Comparison of ENCODE assay signal across 20 cellular contexts in genomic region chr1:174112489-174113162, GRCh38. TPM values are rescaled to one million over a fixed set of nuclear protein-coding genes. Genes with fewer than 3 reads are reported as not detected.
A peak's percentile ranks its signal among the peaks of the same experiment; 100 is the strongest.
DNase-seq lines count a peak whose midpoint lies in the region; FAIRE-seq and TF ChIP-seq lines count a peak whose summit lies in the region.
"Had no signal": no experiment of that assay in that cellular context is flagged by ENCODE, and none has a peak within 500 bp of the region (broad histone marks: within the 10 kb centered on the region; RNA-seq: fewer than 3 reads in every experiment).

No MANE protein-coding gene starts in this region.

- TF ChIP-seq CTCF in chondrocyte (IDR thresholded peaks at IDR 0.05): no peak
- no peak for TF ChIP-seq CTCF in right atrium auricular region (IDR thresholded peaks at IDR 0.05)

- H3K79me2 ChIP-seq in ACC112 (ENCODE audit: control insufficient read depth, insufficient read depth, low read length, unreplicated experiment) (no peaks in the 10 kb centered on the region), GM23248 (ENCODE audit: insufficient read depth) (no peaks in the 10 kb centered on the region)

- H3K9me2 ChIP-seq in GM23248 (ENCODE audit: insufficient read depth): no peaks in the 10 kb centered on the region

- in situ Hi-C loops in GM23248 (cut with MboI): no loop called here

- H3K36me3 ChIP-seq in ACC112 (ENCODE audit: insufficient read depth, low read length): no peaks in the 10 kb centered on the region
- no peaks in the 10 kb centered on the region for H3K36me3 ChIP-seq in GM23248 (ENCODE audit: low read depth)
- no peaks in the 10 kb centered on the region for H3K36me3 ChIP-seq in right atrium auricular region
- H3K36me3 ChIP-seq: MG63, SJCRH30 had no signal

- H3K27me3 Mint-ChIP-seq in chondrocyte (ENCODE audit: low read depth): peaks cover 2% of the 10 kb centered on the region
- H3K27me3 Mint-ChIP-seq: IgD-negative memory B cell had no signal

- no peak overlapping the region for H3K9ac ChIP-seq in GM23248

- intact Hi-C loops in posterior cingulate gyrus (cut with DNase I): no loop called here

- no peaks in the 10 kb centered on the region for H4K20me1 ChIP-seq in GM23248 (ENCODE audit: insufficient read depth)

- H3K9me3 Mint-ChIP-seq in chondrocyte (ENCODE audit: low read depth): no peaks in the 10 kb centered on the region
- H3K9me3 Mint-ChIP-seq: CD8-positive, alpha-beta memory T cell had no signal

- H2AFZ ChIP-seq in ACC112 (ENCODE audit: low read length, unreplicated experiment): peak overlapping the region; percentile 34
- H2AFZ ChIP-seq in GM23248: peak overlapping the region; percentile 56; the same call in 1 of the 2 replicates

- H3K4me1 Mint-ChIP-seq in chondrocyte (ENCODE audit: low read depth): peaks cover 14% of the 10 kb centered on the region
- H3K4me1 Mint-ChIP-seq: CD8-positive, alpha-beta memory T cell had no signal

- H3K27ac Mint-ChIP-seq in chondrocyte (ENCODE audit: unreplicated experiment): peak overlapping the region; percentile 18
- H3K27ac Mint-ChIP-seq: CD8-positive, alpha-beta memory T cell; IgD-negative memory B cell had no signal

- DNase-seq in GM23248 (no peak), chondrocyte (ENCODE audit: low spot score) (no peak), right atrium auricular region (ENCODE audit: low spot score) (no peak), posterior cingulate gyrus (no peak), HTR-8/SVneo (ENCODE audit: insufficient read length, low spot score) (no peak), NCI-H2196 (lab: John Stamatoyannopoulos, UW; ENCODE audit: unreplicated experiment) (no peak)
- DNase-seq: C1 segment of cervical spinal cord; CD8-positive, alpha-beta memory T cell; DMS79; Karpas-422; MG63; NCI-H1048; NCI-H1436; NCI-H2081 treated with DMSO at 0.1 percent for 48 hours; OCI-M1; SJCRH30 had no signal

- FAIRE-seq in HTR-8/SVneo (lab: Jason Lieb, UNC): no peak
- FAIRE-seq: H1 had no signal

- H3K36me3 Mint-ChIP-seq in chondrocyte (ENCODE audit: low read depth): no peaks in the 10 kb centered on the region
- H3K36me3 Mint-ChIP-seq: CD8-positive, alpha-beta memory T cell; IgD-negative memory B cell had no signal

- H3K4me3 Mint-ChIP-seq in chondrocyte (ENCODE audit: unreplicated experiment): no peak overlapping the region
- H3K4me3 Mint-ChIP-seq: CD8-positive, alpha-beta memory T cell; IgD-negative memory B cell had no signal

- H3K27me3 ChIP-seq in ACC112 (ENCODE audit: insufficient read depth, low read length): no peaks in the 10 kb centered on the region
- H3K27me3 ChIP-seq in GM23248 (replicated peaks; ENCODE audit: insufficient read depth): 0 out of 2 replicates have a peak, but pooled peaks cover 4% of the 10 kb centered on the region
- no peaks in the 10 kb centered on the region for H3K27me3 ChIP-seq in right atrium auricular region
- H3K27me3 ChIP-seq: SJCRH30 had no signal

- peak overlapping the region; percentile 50 for H3K4me2 ChIP-seq in GM23248 (ENCODE audit: unreplicated experiment)

- no peaks in the 10 kb centered on the region for H3K9me3 ChIP-seq in GM23248 (ENCODE audit: low read depth)
- H3K9me3 ChIP-seq in right atrium auricular region: no peaks in the 10 kb centered on the region
- H3K9me3 ChIP-seq: MG63, SJCRH30 had no signal

- H3K4me1 ChIP-seq in ACC112 (ENCODE audit: control insufficient read depth, insufficient read depth, low read length, unreplicated experiment): no peaks in the 10 kb centered on the region
- no peaks in the 10 kb centered on the region for H3K4me1 ChIP-seq in GM23248 (ENCODE audit: insufficient read depth)
- no peaks in the 10 kb centered on the region for H3K4me1 ChIP-seq in right atrium auricular region
- H3K4me1 ChIP-seq: SJCRH30 had no signal

- H3K4me3 ChIP-seq in ACC112 (ENCODE audit: low read depth, low read length): no peak overlapping the region
- no peak overlapping the region for H3K4me3 ChIP-seq in GM23248
- H3K4me3 ChIP-seq in right atrium auricular region: no peak overlapping the region
- H3K4me3 ChIP-seq: MG63, SJCRH30 had no signal

- WGBS in GM23248 (ENCODE audit: low coverage in 1 of 2, low lambda C conversion rate in 2 of 2, missing lambda C conversion rate in 2 of 2), 2 experiments: 11 to 16% methylated on average over 5 of the region's 5 CpGs

- H3K27ac ChIP-seq in ACC112 (ENCODE audit: low read depth, low read length) (no peak overlapping the region), GM23248 (no peak overlapping the region), right atrium auricular region (peak overlapping the region; percentile 4 to 60)
- H3K27ac ChIP-seq: HL-60, SJCRH30 had no signal

- H3F3A ChIP-seq in GM23248 (ENCODE audit: insufficient read depth): no peaks in the 10 kb centered on the region

RNA-seq across cellular contexts. Expression of gene RABGAP1L, which starts 46.7 kb away (rescaled TPM):
- total RNA-seq in GM23248 (2014; rRNA removed; shearing (Covaris generic)): 21.6 and 24.7 TPM in 2 replicates
- polyA plus RNA-seq in GM23248 (2016; fragmentation: Nextera tagmentation; extraction: Ambion mirVana): 11.4 and 13.7 TPM in 2 replicates
- 27.1 to 31.7 TPM (median 28.3 TPM) in 3 replicates for total RNA-seq in chondrocyte
- total RNA-seq in right atrium auricular region: 100 to 1,000 TPM; 148 to 174 TPM

Comparison
In these comparisons a context has a peak if more than half of its experiments do, and no peak if none do; other contexts are left out.
1. H3K27ac ChIP-seq: peak in right atrium auricular region (2 of 2); none in ACC112 (single experiment) and GM23248 (single experiment).